Comparison of ENCODE assay signal across 8 cellular contexts in the genomic region with DNA sequence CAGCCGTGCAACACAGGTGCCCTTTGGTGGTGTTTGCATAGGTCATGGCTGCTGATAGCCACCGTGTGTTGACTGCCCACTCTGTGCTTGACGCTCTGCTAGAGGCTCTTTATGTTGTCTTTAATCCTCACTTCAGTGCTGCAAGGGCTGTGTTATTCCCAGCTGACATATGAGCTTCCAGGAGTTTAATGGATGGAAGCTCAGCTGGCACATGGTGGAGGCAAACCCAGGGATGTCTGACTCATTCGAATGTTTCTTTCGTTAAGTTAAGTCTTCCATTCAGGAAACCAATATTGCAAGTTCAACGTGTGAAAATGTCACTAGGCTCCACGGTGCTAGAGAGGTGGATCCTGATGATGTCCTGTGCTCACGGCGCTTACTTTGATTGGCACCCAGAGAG.
"Had no signal": no experiment of that assay in that cellular context is flagged by ENCODE, and none has a peak within 500 bp of the region (broad histone marks: within the 10 kb centered on the region; RNA-seq: fewer than 3 reads in every experiment).

No MANE protein-coding gene starts in this region.

- H3K36me3 Mint-ChIP-seq: IgD-negative memory B cell had no signal

- DNase-seq: GM23248, GOT3, KBM-7 had no signal

- H3K4me1 ChIP-seq: HAP-1 had no signal

- H3K9me3 ChIP-seq: HAP-1 had no signal

- H3K27ac ChIP-seq: GM23248, HL-60 had no signal

- H3K36me3 ChIP-seq: HAP-1 had no signal

- H3K4me3 ChIP-seq: GM23248, HAP-1 had no signal

- H3K27ac Mint-ChIP-seq: IgD-negative memory B cell had no signal

- ATAC-seq: HCT116, HepG2 had no signal
